Comparison of ENCODE assay signal across 1 cellular context in the genomic region with DNA sequence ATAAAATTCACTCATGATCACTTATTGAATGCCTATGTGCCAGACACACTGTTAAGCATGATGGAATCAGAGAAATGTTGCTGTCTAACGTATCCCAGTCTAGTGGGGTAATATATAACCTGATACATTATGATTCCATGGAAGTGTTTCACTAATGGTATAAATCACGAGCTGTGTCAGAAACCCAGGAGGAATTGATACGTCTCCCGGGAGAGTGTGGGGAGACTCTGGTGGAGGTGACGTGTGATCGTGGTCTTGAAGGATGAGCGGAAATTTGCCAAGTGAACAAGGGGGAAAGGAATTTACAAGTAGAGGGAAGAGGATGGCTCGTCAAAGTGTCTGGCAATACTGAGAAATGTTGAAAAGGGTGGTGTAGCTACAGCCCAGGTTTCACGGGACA.
TF ChIP-seq lines count a peak whose summit lies in the region.

No MANE protein-coding gene starts in this region.

TF ChIP-seq in A549, 52 proteins besides CTCF, POLR2A, EP300 and RAD21 (continued from another document):
- TF ChIP-seq PHF8 (IDR thresholded peaks at IDR 0.05; ENCODE audit: borderline replicate concordance, low read depth) (no peak), TP53 (CRISPR knock-in tag; IDR thresholded peaks at IDR 0.05) (no peak), ZFP36 (IDR thresholded peaks at IDR 0.05; ENCODE audit: borderline replicate concordance, partially characterized antibody) (no peak), KDM5A (IDR thresholded peaks at IDR 0.05) (no peak), POLR2AphosphoS2 (conservative IDR thresholded peaks at IDR 0.05; ENCODE audit: low read length) (no peak), ZSCAN20 (CRISPR knock-in tag; IDR thresholded peaks at IDR 0.05) (no peak), JUN (IDR thresholded peaks at IDR 0.05) (no peak), ZC3H11A (IDR thresholded peaks at IDR 0.05) (no peak), HOXB5 (CRISPR knock-in tag; IDR thresholded peaks at IDR 0.05) (no peak), HOXB13 (CRISPR knock-in tag; IDR thresholded peaks at IDR 0.05; ENCODE audit: low read depth) (no peak), EHMT2 (IDR thresholded peaks at IDR 0.05; ENCODE audit: low read depth) (no peak), HOXA7 (CRISPR knock-in tag; IDR thresholded peaks at IDR 0.05) (no peak), ESRRA (IDR thresholded peaks at IDR 0.05; ENCODE audit: borderline replicate concordance, low read length) (no peak), CHD2 (IDR thresholded peaks at IDR 0.05; ENCODE audit: low read length, partially characterized antibody) (no peak)
- TF ChIP-seq, protein P1, sequence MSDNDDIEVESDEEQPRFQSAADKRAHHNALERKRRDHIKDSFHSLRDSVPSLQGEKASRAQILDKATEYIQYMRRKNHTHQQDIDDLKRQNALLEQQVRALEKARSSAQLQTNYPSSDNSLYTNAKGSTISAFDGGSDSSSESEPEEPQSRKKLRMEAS (IDR thresholded peaks at IDR 0.05), result no peak
- TF ChIP-seq, protein P2, sequence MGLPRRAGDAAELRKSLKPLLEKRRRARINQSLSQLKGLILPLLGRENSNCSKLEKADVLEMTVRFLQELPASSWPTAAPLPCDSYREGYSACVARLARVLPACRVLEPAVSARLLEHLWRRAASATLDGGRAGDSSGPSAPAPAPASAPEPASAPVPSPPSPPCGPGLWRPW (IDR thresholded peaks at IDR 0.05), result no peak
- TF ChIP-seq, protein P3, sequence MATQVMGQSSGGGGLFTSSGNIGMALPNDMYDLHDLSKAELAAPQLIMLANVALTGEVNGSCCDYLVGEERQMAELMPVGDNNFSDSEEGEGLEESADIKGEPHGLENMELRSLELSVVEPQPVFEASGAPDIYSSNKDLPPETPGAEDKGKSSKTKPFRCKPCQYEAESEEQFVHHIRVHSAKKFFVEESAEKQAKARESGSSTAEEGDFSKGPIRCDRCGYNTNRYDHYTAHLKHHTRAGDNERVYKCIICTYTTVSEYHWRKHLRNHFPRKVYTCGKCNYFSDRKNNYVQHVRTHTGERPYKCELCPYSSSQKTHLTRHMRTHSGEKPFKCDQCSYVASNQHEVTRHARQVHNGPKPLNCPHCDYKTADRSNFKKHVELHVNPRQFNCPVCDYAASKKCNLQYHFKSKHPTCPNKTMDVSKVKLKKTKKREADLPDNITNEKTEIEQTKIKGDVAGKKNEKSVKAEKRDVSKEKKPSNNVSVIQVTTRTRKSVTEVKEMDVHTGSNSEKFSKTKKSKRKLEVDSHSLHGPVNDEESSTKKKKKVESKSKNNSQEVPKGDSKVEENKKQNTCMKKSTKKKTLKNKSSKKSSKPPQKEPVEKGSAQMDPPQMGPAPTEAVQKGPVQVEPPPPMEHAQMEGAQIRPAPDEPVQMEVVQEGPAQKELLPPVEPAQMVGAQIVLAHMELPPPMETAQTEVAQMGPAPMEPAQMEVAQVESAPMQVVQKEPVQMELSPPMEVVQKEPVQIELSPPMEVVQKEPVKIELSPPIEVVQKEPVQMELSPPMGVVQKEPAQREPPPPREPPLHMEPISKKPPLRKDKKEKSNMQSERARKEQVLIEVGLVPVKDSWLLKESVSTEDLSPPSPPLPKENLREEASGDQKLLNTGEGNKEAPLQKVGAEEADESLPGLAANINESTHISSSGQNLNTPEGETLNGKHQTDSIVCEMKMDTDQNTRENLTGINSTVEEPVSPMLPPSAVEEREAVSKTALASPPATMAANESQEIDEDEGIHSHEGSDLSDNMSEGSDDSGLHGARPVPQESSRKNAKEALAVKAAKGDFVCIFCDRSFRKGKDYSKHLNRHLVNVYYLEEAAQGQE (IDR thresholded peaks at IDR 0.05), result no peak
